20 cellular contexts compared by ENCODE assay signal in genomic region chr9:81590688-81591087, GRCh38.
A peak's percentile ranks its signal among the peaks of the same experiment; 100 is the strongest.
DNase-seq lines count a peak whose midpoint lies in the region; ATAC-seq, FAIRE-seq and TF ChIP-seq lines count a peak whose summit lies in the region.
"Had no signal": no experiment of that assay in that cellular context is flagged by ENCODE, and none has a peak within 500 bp of the region (broad histone marks: within the 10 kb centered on the region; RNA-seq: fewer than 3 reads in every experiment).

No MANE protein-coding gene starts in this region.

- CTCF ChIA-PET in A549 (lab: Yijun Ruan, JAX), result no interaction called here

- H2AFZ ChIP-seq in hepatocyte, result no peak overlapping the region

- H3K27ac Mint-ChIP-seq in CD14-positive monocyte, result no peak overlapping the region
- H3K27ac Mint-ChIP-seq: B cell; CD8-positive, alpha-beta T cell had no signal

- no peak for TF ChIP-seq RAD21 in A549 (conservative IDR thresholded peaks at IDR 0.05 in 1 of 2, IDR thresholded peaks at IDR 0.05 in 1 of 2)

- no peaks in the 10 kb centered on the region for H3K9me2 ChIP-seq in hepatocyte (replicated peaks; ENCODE audit: insufficient read depth)

- no peak for TF ChIP-seq POLR2A in A549 (IDR thresholded peaks at IDR 0.05; ENCODE audit: low read length)

- H3K4me3 Mint-ChIP-seq in CD14-positive monocyte, result no peak overlapping the region
- H3K4me3 Mint-ChIP-seq: B cell; CD8-positive, alpha-beta T cell; H9 had no signal

- no peaks in the 10 kb centered on the region for H4K20me1 ChIP-seq in hepatocyte (ENCODE audit: insufficient read depth, poor library complexity, severe bottlenecking)

- H3K4me1 ChIP-seq in A549 (peaks cover 59% of the 10 kb centered on the region), ascending aorta (peaks cover 24 to 62% of the 10 kb centered on the region in 2 donors), hepatocyte (ENCODE audit: insufficient read depth) (peaks cover 27% of the 10 kb centered on the region), thoracic aorta (ENCODE audit: control insufficient read depth in 1 of 2, low read depth in 2 of 2) (peaks cover 38 to 93% of the 10 kb centered on the region in 2 donors)

- ATAC-seq in A549 (no peak), thoracic aorta (ENCODE audit: insufficient number of reproducible peaks, low FRiP score, low read depth) (no peak), HG03442 (IDR thresholded peaks at IDR 0.05; ENCODE audit: unreplicated experiment) (no peak), GM21723 (IDR thresholded peaks at IDR 0.05; ENCODE audit: unreplicated experiment) (no peak)
- ATAC-seq: CD8-positive, alpha-beta T cell had no signal

- H3K36me3 Mint-ChIP-seq in CD14-positive monocyte, result peaks cover 20 to 36% of the 10 kb centered on the region in 2 donors
- H3K36me3 Mint-ChIP-seq: CD8-positive, alpha-beta T cell had no signal

- H3K27me3 ChIP-seq in ascending aorta (no peaks in the 10 kb centered on the region), hepatocyte (no peaks in the 10 kb centered on the region), thoracic aorta (replicated peaks; ENCODE audit: insufficient read depth) (no peaks in the 10 kb centered on the region)

- H3K9me3 ChIP-seq in A549 (no peaks in the 10 kb centered on the region), ascending aorta (no peaks in the 10 kb centered on the region), hepatocyte (ENCODE audit: low read depth) (no peaks in the 10 kb centered on the region), thoracic aorta (no peaks in the 10 kb centered on the region)

- no peaks in the 10 kb centered on the region for H3K9me3 Mint-ChIP-seq in CD14-positive monocyte

- peak overlapping the region; percentile 83 to 90; a peak in 5 of 6 replicates for H3K27ac ChIP-seq in A549
- peak overlapping the region; percentile 83 to 90 for H3K27ac ChIP-seq in ascending aorta
- H3K27ac ChIP-seq in hepatocyte, result peak overlapping the region; percentile 94
- peak overlapping the region; percentile 78 to 85 for H3K27ac ChIP-seq in thoracic aorta

- no peak for DNase-seq in A549 (ENCODE audit: low read depth in 1 of 2, low spot score in 1 of 2)
- no peak for DNase-seq in ascending aorta (ENCODE audit: low spot score in 2 of 2)
- DNase-seq in hepatocyte (ENCODE audit: low spot score), result no peak
- DNase-seq in thoracic aorta (ENCODE audit: low spot score), result no peak
- DNase-seq in activated CD4-positive, alpha-beta T cell treated with anti-CD3 and anti-CD28 coated beads for 4 hours, result no peak
- DNase-seq in CD14-positive monocyte (ENCODE audit: low spot score), result no peak
- DNase-seq: C1 segment of cervical spinal cord; CD8-positive, alpha-beta T cell; COR-L47; DMS153; DMS79 treated with DMSO at 0.1 percent for 48 hours; GDM1; GOT3; H9 had no signal

- H3K4me3 ChIP-seq in A549, result no peak overlapping the region
- H3K4me3 ChIP-seq in ascending aorta, result no peak overlapping the region
- H3K4me3 ChIP-seq in hepatocyte, result no peak overlapping the region
- no peak overlapping the region for H3K4me3 ChIP-seq in thoracic aorta

- intact Hi-C loops in ascending aorta (cut with DNase I), result no loop called here
- intact Hi-C loops in CD14-positive monocyte (cut with micrococcal nuclease), result no loop called here

- H3K4me2 ChIP-seq in A549, result no peak overlapping the region
- no peak overlapping the region for H3K4me2 ChIP-seq in hepatocyte

- TF ChIP-seq CTCF in A549 (IDR thresholded peaks at IDR 0.05) (no peak), ascending aorta (IDR thresholded peaks at IDR 0.05) (no peak), hepatocyte (IDR thresholded peaks at IDR 0.05; ENCODE audit: poor library complexity) (no peak), thoracic aorta (IDR thresholded peaks at IDR 0.05) (no peak), CD14-positive monocyte (IDR thresholded peaks at IDR 0.05) (no peak)

- peaks cover 25% of the 10 kb centered on the region for H3K4me1 Mint-ChIP-seq in CD14-positive monocyte

- POLR2A ChIA-PET in A549 (lab: Yijun Ruan, JAX), result no interaction called here

- TF ChIP-seq EP300 in A549 (IDR thresholded peaks at IDR 0.05), result no peak

- no peaks in the 10 kb centered on the region for H3K27me3 Mint-ChIP-seq in CD14-positive monocyte (ENCODE audit: low read depth in 3 of 3)
- H3K27me3 Mint-ChIP-seq: B cell had no signal

- FAIRE-seq in A549 (lab: Jason Lieb, UNC), result no peak
- FAIRE-seq: D721Med, GM12892, HTR-8/SVneo had no signal

- H3K36me3 ChIP-seq in ascending aorta (peaks cover 4 to 30% of the 10 kb centered on the region in 2 donors), hepatocyte (replicated peaks; ENCODE audit: insufficient read depth, low read depth) (no peaks in the 10 kb centered on the region), thoracic aorta (no peaks in the 10 kb centered on the region)

- peaks cover 11% of the 10 kb centered on the region for H3K79me2 ChIP-seq in hepatocyte

- WGBS in A549 (ENCODE audit: missing lambda C conversion rate), result 97% methylated on average over 16 of the region's 16 CpGs
- 98% methylated on average over 16 of the region's 16 CpGs for WGBS in hepatocyte (ENCODE audit: low lambda C conversion rate, missing lambda C conversion rate)

TF ChIP-seq in A549, 52 proteins besides CTCF, POLR2A, EP300 and RAD21:
- no peak for TF ChIP-seq HOXB13 (CRISPR knock-in tag; IDR thresholded peaks at IDR 0.05; ENCODE audit: low read depth)
- TF ChIP-seq BCL3 (IDR thresholded peaks at IDR 0.05), result no peak
- TF ChIP-seq MYC (IDR thresholded peaks at IDR 0.05; ENCODE audit: borderline replicate concordance, low read length), result no peak
- TF ChIP-seq PBX3 (IDR thresholded peaks at IDR 0.05), result no peak
- no peak for TF ChIP-seq PHF8 (IDR thresholded peaks at IDR 0.05; ENCODE audit: borderline replicate concordance, low read depth)
- TF ChIP-seq FOSL2 (IDR thresholded peaks at IDR 0.05), result no peak
- no peak for TF ChIP-seq FOSL2 (CRISPR knock-in tag; IDR thresholded peaks at IDR 0.05)
- TF ChIP-seq ATOH8 (CRISPR knock-in tag; IDR thresholded peaks at IDR 0.05; ENCODE audit: low read depth), result no peak
